1 cellular context compared by ENCODE assay signal in genomic region chr3:186108106-186108940, GRCh38.
TF ChIP-seq lines count a peak whose summit lies in the region.

No MANE protein-coding gene starts in this region.

TF ChIP-seq in HepG2, 621 proteins besides CTCF, POLR2A, EP300 and RAD21 (continued from another document and continues in another):
- 0 out of 2 replicates have a peak, but pooled peaks have one; percentile 21 for TF ChIP-seq ZBTB10 (CRISPR knock-in tag; IDR thresholded peaks at IDR 0.05; ENCODE audit: borderline replicate concordance)
- TF ChIP-seq MAFF (IDR thresholded peaks at IDR 0.05; ENCODE audit: low read depth, low read length): no peak
- 0 out of 2 replicates have a peak, but pooled peaks have one; percentile 5 for TF ChIP-seq BCL3 (CRISPR knock-in tag; IDR thresholded peaks at IDR 0.05)
- TF ChIP-seq, protein P1, sequence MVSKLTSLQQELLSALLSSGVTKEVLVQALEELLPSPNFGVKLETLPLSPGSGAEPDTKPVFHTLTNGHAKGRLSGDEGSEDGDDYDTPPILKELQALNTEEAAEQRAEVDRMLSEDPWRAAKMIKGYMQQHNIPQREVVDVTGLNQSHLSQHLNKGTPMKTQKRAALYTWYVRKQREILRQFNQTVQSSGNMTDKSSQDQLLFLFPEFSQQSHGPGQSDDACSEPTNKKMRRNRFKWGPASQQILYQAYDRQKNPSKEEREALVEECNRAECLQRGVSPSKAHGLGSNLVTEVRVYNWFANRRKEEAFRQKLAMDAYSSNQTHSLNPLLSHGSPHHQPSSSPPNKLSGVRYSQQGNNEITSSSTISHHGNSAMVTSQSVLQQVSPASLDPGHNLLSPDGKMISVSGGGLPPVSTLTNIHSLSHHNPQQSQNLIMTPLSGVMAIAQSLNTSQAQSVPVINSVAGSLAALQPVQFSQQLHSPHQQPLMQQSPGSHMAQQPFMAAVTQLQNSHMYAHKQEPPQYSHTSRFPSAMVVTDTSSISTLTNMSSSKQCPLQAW (CRISPR knock-in tag; IDR thresholded peaks at IDR 0.05): no peak
- TF ChIP-seq ZHX2 (IDR thresholded peaks at IDR 0.05; ENCODE audit: low read depth): 0 out of 2 replicates have a peak, but pooled peaks have one; percentile 4
- no peak for TF ChIP-seq ZHX2 (CRISPR knock-in tag; IDR thresholded peaks at IDR 0.05; ENCODE audit: borderline replicate concordance)
- TF ChIP-seq HOXA7 (CRISPR knock-in tag; IDR thresholded peaks at IDR 0.05): no peak
- TF ChIP-seq, protein P2, sequence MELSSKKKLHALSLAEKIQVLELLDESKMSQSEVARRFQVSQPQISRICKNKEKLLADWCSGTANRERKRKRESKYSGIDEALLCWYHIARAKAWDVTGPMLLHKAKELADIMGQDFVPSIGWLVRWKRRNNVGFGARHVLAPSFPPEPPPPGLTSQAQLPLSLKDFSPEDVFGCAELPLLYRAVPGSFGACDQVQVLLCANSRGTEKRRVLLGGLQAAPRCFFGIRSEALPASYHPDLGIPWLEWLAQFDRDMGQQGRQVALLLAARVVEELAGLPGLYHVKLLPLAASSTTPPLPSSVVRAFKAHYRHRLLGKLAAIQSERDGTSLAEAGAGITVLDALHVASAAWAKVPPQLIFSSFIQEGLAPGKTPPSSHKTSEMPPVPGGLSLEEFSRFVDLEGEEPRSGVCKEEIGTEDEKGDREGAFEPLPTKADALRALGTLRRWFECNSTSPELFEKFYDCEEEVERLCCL (CRISPR knock-in tag; IDR thresholded peaks at IDR 0.05; ENCODE audit: borderline replicate concordance): 0 out of 2 replicates have a peak, but pooled peaks have one; percentile 50
- no peak for TF ChIP-seq PRDM4 (CRISPR knock-in tag; IDR thresholded peaks at IDR 0.05; ENCODE audit: borderline replicate concordance)
- TF ChIP-seq ZBTB2 (CRISPR knock-in tag; IDR thresholded peaks at IDR 0.05; ENCODE audit: low read depth): no peak
- TF ChIP-seq EHMT2 (IDR thresholded peaks at IDR 0.05; ENCODE audit: borderline replicate concordance, low read depth, low read length): no peak
- no peak for TF ChIP-seq SNRNP70 (IDR thresholded peaks at IDR 0.05; ENCODE audit: low read depth, low read length)
- TF ChIP-seq PHF20 (CRISPR knock-in tag; IDR thresholded peaks at IDR 0.05): peak; percentile 23; the same call in 1 of the 2 replicates
- peak; percentile 54; the same call in 1 of the 2 replicates for TF ChIP-seq KDM2A (CRISPR knock-in tag; IDR thresholded peaks at IDR 0.05; ENCODE audit: borderline replicate concordance, low read depth)
- TF ChIP-seq ZSCAN31 (CRISPR knock-in tag; IDR thresholded peaks at IDR 0.05; ENCODE audit: low read depth): no peak
- TF ChIP-seq ZNF431 (CRISPR knock-in tag; IDR thresholded peaks at IDR 0.05; ENCODE audit: borderline replicate concordance, low read depth): peak; percentile 63; the same call in 1 of the 2 replicates
- TF ChIP-seq REPIN1 (CRISPR knock-in tag; IDR thresholded peaks at IDR 0.05; ENCODE audit: borderline replicate concordance, low read depth): 0 out of 2 replicates have a peak, but pooled peaks have one; percentile 20
- TF ChIP-seq, protein P3, sequence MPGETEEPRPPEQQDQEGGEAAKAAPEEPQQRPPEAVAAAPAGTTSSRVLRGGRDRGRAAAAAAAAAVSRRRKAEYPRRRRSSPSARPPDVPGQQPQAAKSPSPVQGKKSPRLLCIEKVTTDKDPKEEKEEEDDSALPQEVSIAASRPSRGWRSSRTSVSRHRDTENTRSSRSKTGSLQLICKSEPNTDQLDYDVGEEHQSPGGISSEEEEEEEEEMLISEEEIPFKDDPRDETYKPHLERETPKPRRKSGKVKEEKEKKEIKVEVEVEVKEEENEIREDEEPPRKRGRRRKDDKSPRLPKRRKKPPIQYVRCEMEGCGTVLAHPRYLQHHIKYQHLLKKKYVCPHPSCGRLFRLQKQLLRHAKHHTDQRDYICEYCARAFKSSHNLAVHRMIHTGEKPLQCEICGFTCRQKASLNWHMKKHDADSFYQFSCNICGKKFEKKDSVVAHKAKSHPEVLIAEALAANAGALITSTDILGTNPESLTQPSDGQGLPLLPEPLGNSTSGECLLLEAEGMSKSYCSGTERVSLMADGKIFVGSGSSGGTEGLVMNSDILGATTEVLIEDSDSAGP (CRISPR knock-in tag; IDR thresholded peaks at IDR 0.05; ENCODE audit: borderline replicate concordance): no peak
- no peak for TF ChIP-seq KDM1A (CRISPR knock-in tag; IDR thresholded peaks at IDR 0.05)
- TF ChIP-seq, protein P4, sequence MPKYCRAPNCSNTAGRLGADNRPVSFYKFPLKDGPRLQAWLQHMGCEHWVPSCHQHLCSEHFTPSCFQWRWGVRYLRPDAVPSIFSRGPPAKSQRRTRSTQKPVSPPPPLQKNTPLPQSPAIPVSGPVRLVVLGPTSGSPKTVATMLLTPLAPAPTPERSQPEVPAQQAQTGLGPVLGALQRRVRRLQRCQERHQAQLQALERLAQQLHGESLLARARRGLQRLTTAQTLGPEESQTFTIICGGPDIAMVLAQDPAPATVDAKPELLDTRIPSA (CRISPR knock-in tag; IDR thresholded peaks at IDR 0.05; ENCODE audit: borderline replicate concordance): no peak
- TF ChIP-seq ZBTB4 (CRISPR knock-in tag; IDR thresholded peaks at IDR 0.05; ENCODE audit: borderline replicate concordance): no peak
